Comparison of ENCODE assay signal across 10 cellular contexts in the genomic region with DNA sequence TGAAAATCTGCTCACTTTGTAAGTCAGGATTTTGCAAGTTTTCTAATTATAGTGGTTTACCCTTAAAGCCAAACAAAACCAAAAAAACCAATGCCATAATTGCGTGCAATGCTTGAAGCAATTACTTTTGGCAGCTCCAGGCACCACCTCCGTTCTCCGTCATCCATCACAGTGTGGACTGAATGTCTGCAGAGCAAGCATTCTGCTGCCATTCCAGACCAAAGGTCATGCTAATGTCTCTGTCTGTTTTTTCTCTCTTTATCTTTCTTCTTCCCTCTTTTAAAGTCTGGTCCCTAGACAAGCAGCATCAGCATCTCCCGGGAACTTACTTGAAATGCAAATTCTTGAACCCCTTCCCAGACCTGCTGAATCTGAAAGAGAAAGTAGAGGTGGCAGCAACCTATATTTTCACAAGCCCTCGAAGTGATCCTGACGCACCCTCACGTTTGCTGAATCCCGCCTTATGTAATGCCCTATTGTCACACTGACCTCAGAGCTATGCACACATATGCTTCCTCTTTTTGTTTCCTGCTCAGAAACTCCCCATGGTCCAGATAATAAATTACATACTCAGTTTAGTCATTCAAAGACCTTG.
DNase-seq lines count a peak whose midpoint lies in the region; ATAC-seq, FAIRE-seq and TF ChIP-seq lines count a peak whose summit lies in the region.
"Had no signal": no experiment of that assay in that cellular context is flagged by ENCODE, and none has a peak within 500 bp of the region (broad histone marks: within the 10 kb centered on the region; RNA-seq: fewer than 3 reads in every experiment).

No MANE protein-coding gene starts in this region.

- no peaks in the 10 kb centered on the region for H3K79me2 ChIP-seq in astrocyte (ENCODE audit: insufficient read depth, low read length)

- H4K20me1 ChIP-seq in astrocyte (ENCODE audit: insufficient read depth, low read length): no peaks in the 10 kb centered on the region

- H3K4me1 Mint-ChIP-seq in astrocyte (ENCODE audit: low read depth, unreplicated experiment) (peaks cover 4% of the 10 kb centered on the region), glutamatergic neuron (ENCODE audit: low read depth, unreplicated experiment) (no peaks in the 10 kb centered on the region)

- H3K9me3 ChIP-seq in astrocyte (ENCODE audit: insufficient read depth, low read depth, low read length): no peaks in the 10 kb centered on the region

- H3K27ac ChIP-seq in astrocyte (ENCODE audit: low read depth, low read length): no peak overlapping the region

- DNase-seq in astrocyte (ENCODE audit: low read depth) (peak; percentile 23), pulmonary artery endothelial cell (ENCODE audit: low read depth, low spot score) (peak; percentile 3), NCI-H2029 (lab: John Stamatoyannopoulos, UW) (no peak), glutamatergic neuron (no peak)
- no peak for DNase-seq in activated naive CD4-positive, alpha-beta T cell treated with anti-CD3 and anti-CD28 coated beads, Interleukin-2, amount 50 U/mL, for 16 hours
- DNase-seq in stimulated activated CD4-positive, alpha-beta T cell treated with anti-CD3 and anti-CD28 coated beads, Interleukin-4, amount 100 ng/mL, for 1 hour: no peak

- no peak overlapping the region for H3K4me3 Mint-ChIP-seq in astrocyte (ENCODE audit: unreplicated experiment)
- no peak overlapping the region for H3K4me3 Mint-ChIP-seq in glutamatergic neuron (ENCODE audit: unreplicated experiment)
- H3K4me3 Mint-ChIP-seq: T-helper 1 cell treated with Interleukin-12 subunit alpha and Interleukin-12 subunit beta and Interleukin-4 antibody, amounts not matched to agents 30 μg/mL and 1 μg/mL, for 36 hours had no signal

- H3K4me2 ChIP-seq in astrocyte (ENCODE audit: low read length): no peak overlapping the region

- no peaks in the 10 kb centered on the region for H3K36me3 ChIP-seq in astrocyte (ENCODE audit: insufficient read depth, low read length)

- peak; percentile 56 for ATAC-seq in GM19395 (IDR thresholded peaks at IDR 0.05; ENCODE audit: unreplicated experiment)
- peak; percentile 54 for ATAC-seq in HG03196 (IDR thresholded peaks at IDR 0.05; ENCODE audit: unreplicated experiment)

- H2AFZ ChIP-seq in astrocyte (ENCODE audit: low read depth, low read length): no peak overlapping the region

- no peak overlapping the region for H3K4me3 ChIP-seq in astrocyte (ENCODE audit: insufficient read depth, low read depth, low read length)

- no peak overlapping the region for H3K27ac Mint-ChIP-seq in astrocyte (ENCODE audit: unreplicated experiment)
- no peak overlapping the region for H3K27ac Mint-ChIP-seq in glutamatergic neuron (ENCODE audit: unreplicated experiment)
- H3K27ac Mint-ChIP-seq: T-helper 1 cell treated with Interleukin-12 subunit alpha and Interleukin-12 subunit beta and Interleukin-4 antibody, amounts not matched to agents 30 μg/mL and 1 μg/mL, for 36 hours had no signal

- TF ChIP-seq CTCF in astrocyte (IDR thresholded peaks at IDR 0.05; ENCODE audit: insufficient read depth, low read depth, low read length) (no peak), glutamatergic neuron (IDR thresholded peaks at IDR 0.05; ENCODE audit: partially characterized antibody, unreplicated experiment) (no peak)

- H3K4me1 ChIP-seq in astrocyte (ENCODE audit: insufficient read depth, low read length): no peaks in the 10 kb centered on the region

- H3K9ac ChIP-seq in astrocyte (ENCODE audit: low read length): no peak overlapping the region

- peaks cover 18% of the 10 kb centered on the region for H3K27me3 ChIP-seq in astrocyte (ENCODE audit: insufficient read depth, low read length)

- peaks cover 7% of the 10 kb centered on the region for H3K9me3 Mint-ChIP-seq in astrocyte (ENCODE audit: unreplicated experiment)
- peaks cover 2% of the 10 kb centered on the region for H3K9me3 Mint-ChIP-seq in glutamatergic neuron (ENCODE audit: unreplicated experiment)
- H3K9me3 Mint-ChIP-seq: T-helper 1 cell treated with Interleukin-12 subunit alpha and Interleukin-12 subunit beta and Interleukin-4 antibody, amounts not matched to agents 30 μg/mL and 1 μg/mL, for 36 hours had no signal

- H3K36me3 Mint-ChIP-seq in astrocyte (ENCODE audit: low read depth, unreplicated experiment) (peaks cover 2% of the 10 kb centered on the region), glutamatergic neuron (ENCODE audit: unreplicated experiment) (no peaks in the 10 kb centered on the region)

- peaks cover 48% of the 10 kb centered on the region for H3K27me3 Mint-ChIP-seq in astrocyte (ENCODE audit: low read depth, unreplicated experiment)
- no peaks in the 10 kb centered on the region for H3K27me3 Mint-ChIP-seq in glutamatergic neuron (ENCODE audit: unreplicated experiment)

- FAIRE-seq in astrocyte (lab: Jason Lieb, UNC): no peak
- FAIRE-seq: keratinocyte had no signal

Comparison
In these comparisons a context has a peak if more than half of its experiments do, and no peak if none do; other contexts are left out.
1. DNase-seq: peak in astrocyte (single experiment) and pulmonary artery endothelial cell (single experiment); none in activated naive CD4-positive, alpha-beta T cell treated with anti-CD3 and anti-CD28 coated beads, Interleukin-2, amount 50 U/mL, for 16 hours (single experiment), NCI-H2029 (single experiment), glutamatergic neuron (single experiment) and stimulated activated CD4-positive, alpha-beta T cell treated with anti-CD3 and anti-CD28 coated beads, Interleukin-4, amount 100 ng/mL, for 1 hour (single experiment).